ENCODE assay signal across 8 cellular contexts in genomic region chr10:130301026-130301892, GRCh38.
DNase-seq lines count a peak whose midpoint lies in the region; ATAC-seq, FAIRE-seq and TF ChIP-seq lines count a peak whose summit lies in the region.

No MANE protein-coding gene starts in this region.

- H3K9me2 ChIP-seq in Karpas-422 (replicated peaks; ENCODE audit: insufficient read depth, low read length), result no peaks in the 10 kb centered on the region

- no peaks in the 10 kb centered on the region for H3K4me1 ChIP-seq in mucosa of descending colon (ENCODE audit: low read depth)
- H3K4me1 ChIP-seq in Karpas-422 (ENCODE audit: low read length), result no peaks in the 10 kb centered on the region

- in situ Hi-C loops in KBM-7 (cut with MboI; ENCODE audit: low pct_unique_long_range_greater_than_20kb, low sequenced_read_pairs), result no loop called here

- DNase-seq in RPMI8226 (peak; percentile 35), mucosa of descending colon (peak; percentile 45 to 89 (median 88)), HTR-8/SVneo (ENCODE audit: insufficient read length, low spot score) (no peak), KBM-7 (no peak), Karpas-422 (no peak)
- peak; percentile 62 for DNase-seq in stimulated activated naive CD8-positive, alpha-beta T cell treated with anti-CD3 and anti-CD28 coated beads, Interleukin-15, Interleukin-2, amounts not matched to agents 100 U/mL and 50 U/mL, for 24 hours

- H3K4me3 ChIP-seq in mucosa of descending colon (peak overlapping the region; percentile 62), Karpas-422 (ENCODE audit: low read length) (no peak overlapping the region)

- H3K36me3 Mint-ChIP-seq in activated naive CD8-positive, alpha-beta T cell, result peaks cover 18% of the 10 kb centered on the region

- peaks cover 21% of the 10 kb centered on the region for H3K9me3 Mint-ChIP-seq in activated naive CD8-positive, alpha-beta T cell (ENCODE audit: low read depth)

- H3K79me2 ChIP-seq in Karpas-422 (ENCODE audit: low read length), result no peaks in the 10 kb centered on the region

- no peaks in the 10 kb centered on the region for H3K27me3 Mint-ChIP-seq in activated naive CD8-positive, alpha-beta T cell

- H3K36me3 ChIP-seq in mucosa of descending colon (ENCODE audit: low read depth) (no peaks in the 10 kb centered on the region), Karpas-422 (ENCODE audit: insufficient read depth, low read length) (no peaks in the 10 kb centered on the region)

- H2AFZ ChIP-seq in Karpas-422 (ENCODE audit: low read length), result no peak overlapping the region

- H3K4me3 Mint-ChIP-seq in activated naive CD8-positive, alpha-beta T cell, result peak overlapping the region; percentile 91

- peaks cover 19% of the 10 kb centered on the region for H3K4me1 Mint-ChIP-seq in activated naive CD8-positive, alpha-beta T cell (ENCODE audit: low read depth)

- ATAC-seq in GM21423 (IDR thresholded peaks at IDR 0.05; ENCODE audit: unreplicated experiment) (peak; percentile 50), mucosa of descending colon (peak; percentile 88)
- ATAC-seq in stimulated activated naive CD8-positive, alpha-beta T cell treated with anti-CD3 and anti-CD28 coated beads, Interleukin-15, Interleukin-2, amounts not matched to agents 100 U/mL and 50 U/mL, for 24 hours, result peak; percentile 71

- H3K9me3 ChIP-seq in mucosa of descending colon (peaks cover 30% of the 10 kb centered on the region), Karpas-422 (ENCODE audit: low read length) (peaks cover 10% of the 10 kb centered on the region)

- H3K27ac ChIP-seq in Karpas-422 (ENCODE audit: low read length), result no peak overlapping the region

- H3K9ac ChIP-seq in Karpas-422 (ENCODE audit: low read length), result no peak overlapping the region

- H3K27me3 ChIP-seq in Karpas-422 (ENCODE audit: low read length), result no peaks in the 10 kb centered on the region

- no peak for FAIRE-seq in HTR-8/SVneo (lab: Jason Lieb, UNC)

- H3K27ac Mint-ChIP-seq in activated naive CD8-positive, alpha-beta T cell, result peak overlapping the region; percentile 91

- no peaks in the 10 kb centered on the region for H4K20me1 ChIP-seq in Karpas-422 (ENCODE audit: insufficient read depth, low read depth, low read length)

- intact Hi-C loops in mucosa of descending colon (cut with DNase I, micrococcal nuclease), result no loop called here

- H3K4me2 ChIP-seq in Karpas-422 (ENCODE audit: low read depth, low read length, poor library complexity, severe bottlenecking), result no peak overlapping the region

- TF ChIP-seq CTCF in mucosa of descending colon (IDR thresholded peaks at IDR 0.05), result no peak

Comparison
In these comparisons a context has a peak if more than half of its experiments do, and no peak if none do; other contexts are left out.
1. DNase-seq: peak in RPMI8226 (single experiment), mucosa of descending colon (3 of 3) and stimulated activated naive CD8-positive, alpha-beta T cell treated with anti-CD3 and anti-CD28 coated beads, Interleukin-15, Interleukin-2, amounts not matched to agents 100 U/mL and 50 U/mL, for 24 hours (single experiment); none in HTR-8/SVneo (single experiment), KBM-7 (single experiment) and Karpas-422 (single experiment).
2. Peak in every context shown above with its lines, with median percentiles within 50 percentile points of each other: ATAC-seq.